10 cellular contexts compared by ENCODE assay signal in genomic region chr12:53066594-53066978, GRCh38. TPM values are rescaled to one million over a fixed set of nuclear protein-coding genes. Genes with fewer than 3 reads are reported as not detected.
DNase-seq lines count a peak whose midpoint lies in the region; ATAC-seq and TF ChIP-seq lines count a peak whose summit lies in the region.
"Had no signal": no experiment of that assay in that cellular context is flagged by ENCODE, and none has a peak within 500 bp of the region (broad histone marks: within the 10 kb centered on the region; RNA-seq: fewer than 3 reads in every experiment).

No MANE protein-coding gene starts in this region.

- H3K27me3 Mint-ChIP-seq in central memory CD8-positive, alpha-beta T cell, result no peaks in the 10 kb centered on the region

- H3K4me3 ChIP-seq in muscle layer of colon (ENCODE audit: low read depth in 1 of 2, low read length in 2 of 2), result peak overlapping the region in 1 of 2 donors; percentile 15
- peak overlapping the region in 2 of 4 donors; percentile 8 to 42 for H3K4me3 ChIP-seq in tibial nerve

- H3K27me3 ChIP-seq in muscle layer of colon (ENCODE audit: control insufficient read depth in 1 of 2, insufficient read depth in 2 of 2, low read length in 2 of 2), result no peaks in the 10 kb centered on the region
- no peaks in the 10 kb centered on the region for H3K27me3 ChIP-seq in tibial nerve

- peaks cover 46% of the 10 kb centered on the region for H3K4me1 ChIP-seq in muscle layer of colon (ENCODE audit: insufficient read depth, low read length)
- peaks cover 0 to 100% (median 76%) of the 10 kb centered on the region in 4 donors for H3K4me1 ChIP-seq in tibial nerve

- H3K9me3 ChIP-seq in muscle layer of colon (ENCODE audit: low read length) (no peaks in the 10 kb centered on the region), tibial nerve (no peaks in the 10 kb centered on the region)

- H3K9ac ChIP-seq in muscle layer of colon (ENCODE audit: low read length), result no peak overlapping the region

- no peak for ATAC-seq in central memory CD8-positive, alpha-beta T cell (replicated peaks; ENCODE audit: extremely low read depth, poor library complexity, severe bottlenecking)
- no peak for ATAC-seq in GM18505 (IDR thresholded peaks at IDR 0.05; ENCODE audit: unreplicated experiment)
- ATAC-seq: stimulated activated naive CD8-positive, alpha-beta T cell treated with anti-CD3 and anti-CD28 coated beads, Interleukin-15, Interleukin-2, amounts not matched to agents 100 U/mL and 50 U/mL, for 24 hours had no signal

- no peak for TF ChIP-seq CTCF in tibial nerve (IDR thresholded peaks at IDR 0.05)

- no peak for TF ChIP-seq EP300 in tibial nerve (IDR thresholded peaks at IDR 0.05)

- H3K4me1 Mint-ChIP-seq in central memory CD8-positive, alpha-beta T cell, result peaks cover 22% of the 10 kb centered on the region

- H3K36me3 Mint-ChIP-seq in central memory CD8-positive, alpha-beta T cell (ENCODE audit: insufficient read depth), result peaks cover 34% of the 10 kb centered on the region

- H3K4me3 Mint-ChIP-seq in central memory CD8-positive, alpha-beta T cell, result no peak overlapping the region

- DNase-seq in activated CD4-positive, CD25-positive, alpha-beta regulatory T cell treated with anti-CD3 and anti-CD28 coated beads, Interleukin-2, amount 50 U/mL, for 72 hours, result peak; percentile 28
- no peak for DNase-seq in activated CD4-positive, CD25-positive, alpha-beta regulatory T cell (lab: John Stamatoyannopoulos, UW)
- no peak for DNase-seq in central memory CD8-positive, alpha-beta T cell (ENCODE audit: low spot score in 2 of 2)
- DNase-seq in tibial nerve (ENCODE audit: low spot score in 2 of 2), result no peak
- DNase-seq in iPS-NIHi7 (ENCODE audit: extremely low spot score), result no peak
- no peak for DNase-seq in nucleus accumbens (lab: John Stamatoyannopoulos, UW)

- WGBS in tibial nerve, 2 donors, result 78 to 80% methylated on average over 10 of the region's 10 CpGs

- H3K9me3 Mint-ChIP-seq in central memory CD8-positive, alpha-beta T cell, result no peaks in the 10 kb centered on the region

- TF ChIP-seq POLR2A in tibial nerve (IDR thresholded peaks at IDR 0.05) (no peak), GM18505 (IDR thresholded peaks at IDR 0.05; ENCODE audit: borderline replicate concordance, extremely low read depth, insufficient read depth, insufficient read length) (no peak)

- H3K27ac ChIP-seq in muscle layer of colon (ENCODE audit: low read depth, low read length) (peak overlapping the region; percentile 36), tibial nerve (peak overlapping the region; percentile 78 to 100 (median 89))

- peak overlapping the region; percentile 70 for H3K27ac Mint-ChIP-seq in central memory CD8-positive, alpha-beta T cell (ENCODE audit: low read depth)

- peaks cover 61% of the 10 kb centered on the region for H3K36me3 ChIP-seq in muscle layer of colon (ENCODE audit: insufficient read depth, low read length)
- peaks cover 0 to 67% (median 10%) of the 10 kb centered on the region in 3 donors for H3K36me3 ChIP-seq in tibial nerve

RNA-seq across cellular contexts. Expression of gene SPRYD3, which starts 12.6 kb away (rescaled TPM):
- total RNA-seq in tibial nerve, result 10 to 100 TPM; 51.8 to 57.0 (median 54.3) TPM

RNA-seq across cellular contexts. Expression of gene TNS2, which starts 16.7 kb away (rescaled TPM):
- 100 to 1,000 TPM; 411 to 653 (median 546) TPM for total RNA-seq in tibial nerve

RNA-seq across cellular contexts. Expression of gene IGFBP6, which starts 30.9 kb away (rescaled TPM):
- 1,000 to 10,000 TPM; 1,043 to 8,473 (median 5,787) TPM for total RNA-seq in tibial nerve

RNA-seq across cellular contexts. Expression of gene SOAT2, which starts 36.7 kb away (rescaled TPM):
- 1 to 10 TPM in 1 of 4 donors, under 1 TPM in 3; 0.30 to 2.9 (median 0.72) TPM for total RNA-seq in tibial nerve
- total RNA-seq: omental fat pad had no signal
